Comparison of ENCODE assay signal across 8 cellular contexts in genomic region chr22:25564979-25565677, GRCh38. TPM values are rescaled to one million over a fixed set of nuclear protein-coding genes. Genes with fewer than 3 reads are reported as not detected.
DNase-seq lines count a peak whose midpoint lies in the region; ATAC-seq and TF ChIP-seq lines count a peak whose summit lies in the region.

No MANE protein-coding gene starts in this region.

- peak; percentile 6 for ATAC-seq in HG02642 (IDR thresholded peaks at IDR 0.05; ENCODE audit: poor library complexity, unreplicated experiment)
- ATAC-seq in lung (ENCODE audit: insufficient read depth, low FRiP score) = peak; percentile 13
- no peak for ATAC-seq in GM18858 (IDR thresholded peaks at IDR 0.05; ENCODE audit: unreplicated experiment)

- H3K36me3 ChIP-seq in SJSA1 (peaks cover 4% of the 10 kb centered on the region), lung (ENCODE audit: control insufficient read depth in 2 of 2, insufficient read depth in 2 of 2, low read length in 2 of 2) (no peaks in the 10 kb centered on the region)

- no peak for TF ChIP-seq CTCF in choroid plexus epithelial cell (conservative IDR thresholded peaks at IDR 0.05; ENCODE audit: low read depth, low read length)
- no peak for TF ChIP-seq CTCF in lung (IDR thresholded peaks at IDR 0.05; ENCODE audit: control extremely low read depth, extremely low read depth)

- H3K27me3 ChIP-seq in SJSA1 (replicated peaks) = 0 out of 2 replicates have a peak, but pooled peaks cover 2% of the 10 kb centered on the region
- no peaks in the 10 kb centered on the region for H3K27me3 ChIP-seq in lung (ENCODE audit: control insufficient read depth, insufficient read depth)

- 0 out of 2 replicates have a peak, but pooled peaks cover 3% of the 10 kb centered on the region for H3K9me3 ChIP-seq in SJSA1 (replicated peaks)
- H3K9me3 ChIP-seq in lung (ENCODE audit: control insufficient read depth in 2 of 2, insufficient read depth in 1 of 2, low read length in 1 of 2) = no peaks in the 10 kb centered on the region

- H3K27ac ChIP-seq in SJSA1 (peak overlapping the region; percentile 25; the same call in 1 of the 2 replicates), lung (ENCODE audit: low read depth in 1 of 2, low read length in 1 of 2) (peak overlapping the region in 1 of 2 donors; percentile 76), substantia nigra (ENCODE audit: low read depth, low read length, poor library complexity, severe bottlenecking) (peak overlapping the region; percentile 21)

- DNase-seq in Daoy (ENCODE audit: low read depth) (peak; percentile 34), SJSA1 (ENCODE audit: low read depth in 1 of 2, low spot score in 2 of 2) (peak in 1 of 2 experiments; percentile 42), choroid plexus epithelial cell (ENCODE audit: low read depth) (peak; percentile 7), lung (ENCODE audit: low spot score) (no peak), substantia nigra (lab: John Stamatoyannopoulos, UW) (peak in 20 of 49 donors; percentile 5 to 71 (median 16)), NCI-H774 (lab: John Stamatoyannopoulos, UW) (no peak)

- WGBS in lung, 2 donors = 0 to 1% methylated on average over 37 to 61 of the region's 61 CpGs

- H3K4me3 ChIP-seq in SJSA1 (peak overlapping the region; percentile 90), choroid plexus epithelial cell (ENCODE audit: low read depth, low read length) (peak overlapping the region; percentile 48), lung (peak overlapping the region; percentile 61)

- H3K4me1 ChIP-seq in SJSA1 (replicated peaks) = peaks cover 11% of the 10 kb centered on the region
- peaks cover 2 to 5% of the 10 kb centered on the region in 2 donors for H3K4me1 ChIP-seq in lung (ENCODE audit: control insufficient read depth in 2 of 2, insufficient read depth in 2 of 2, low read length in 2 of 2)

RNA-seq across cellular contexts. Expression of gene GRK3, which starts 0.7 kb away (rescaled TPM):
- total RNA-seq in Daoy (2014; rRNA removed; shearing (Covaris generic)) = 2.5 and 4.8 TPM in 2 replicates
- 4.2 and 6.3 TPM in 2 replicates for total RNA-seq in SJSA1 (2014; rRNA removed; shearing (Covaris generic))
- total RNA-seq in lung = 10 to 100 TPM; 27.0 to 27.3 TPM
- polyA plus RNA-seq in lung = 1 to 10 TPM; 5.0 to 9.0 TPM

Comparison
In these comparisons a context has a peak if more than half of its experiments do, and no peak if none do; other contexts are left out.
1. DNase-seq: peak in Daoy (single experiment) and choroid plexus epithelial cell (single experiment); none in lung (single experiment) and NCI-H774 (single experiment).
2. Peak in every context shown above with its lines, with median percentiles within 50 percentile points of each other: H3K4me3 ChIP-seq.